In the genomic region with DNA sequence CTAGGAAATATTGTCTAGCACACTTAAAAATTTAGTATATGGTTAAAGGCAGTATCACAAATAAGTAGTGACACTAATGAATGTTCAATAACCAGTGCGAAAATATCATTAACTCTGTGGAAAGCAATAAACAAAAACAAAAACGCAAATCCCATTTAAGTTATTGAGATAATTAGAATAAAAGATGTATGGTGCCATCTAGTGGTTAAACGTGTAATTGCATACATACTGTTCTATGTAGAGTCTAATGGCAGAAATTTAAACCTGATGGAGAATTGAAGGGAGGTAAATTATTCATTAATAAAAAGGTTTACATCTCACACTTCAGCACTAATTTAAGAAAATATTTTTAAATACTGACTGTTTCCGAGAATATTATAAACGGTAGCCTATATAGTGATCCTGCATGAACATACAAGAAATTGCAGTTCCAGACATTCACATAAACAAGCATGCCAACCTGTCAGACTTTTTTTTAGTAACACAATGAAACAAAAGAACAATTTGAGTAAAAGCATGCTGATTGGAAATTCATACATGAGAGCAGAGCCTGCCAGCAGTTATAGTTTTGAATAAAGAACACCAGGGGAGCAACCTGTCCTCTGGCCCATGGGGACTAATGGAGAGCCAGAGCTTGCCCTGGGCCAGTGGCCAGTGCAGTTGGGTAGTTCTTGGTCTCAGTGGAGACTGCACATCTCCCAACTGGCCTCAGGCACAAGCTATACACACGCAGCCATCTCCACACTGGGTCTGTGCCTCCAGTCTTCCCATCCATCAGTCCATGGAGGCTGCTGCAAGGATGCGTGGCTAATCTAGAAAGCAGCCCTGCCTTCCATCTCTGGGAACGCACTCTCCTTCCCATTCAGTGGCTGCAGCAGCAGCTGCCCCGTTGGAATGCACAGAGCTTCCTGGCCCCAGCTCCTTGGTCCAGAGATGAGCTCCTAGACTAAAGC, we compare ENCODE assay signal across 1 cellular context.
TF ChIP-seq lines count a peak whose summit lies in the region.

No MANE protein-coding gene starts in this region.

TF ChIP-seq in IMR-90, 13 proteins besides CTCF, POLR2A, EP300 and RAD21:
- peak; percentile 76 for TF ChIP-seq SMC3 (IDR thresholded peaks at IDR 0.05; ENCODE audit: low read depth, low read length)
- no peak for TF ChIP-seq BHLHE40 (IDR thresholded peaks at IDR 0.05; ENCODE audit: low read depth, low read length)
TF ChIP-seq in IMR-90: peak in this region for 1.
